ENCODE assay signal across 15 cellular contexts in genomic region chrX:102959471-102959870, GRCh38. TPM values are rescaled to one million over a fixed set of nuclear protein-coding genes. Genes with fewer than 3 reads are reported as not detected.
DNase-seq lines count a peak whose midpoint lies in the region; ATAC-seq and TF ChIP-seq lines count a peak whose summit lies in the region.
"Had no signal": no experiment of that assay in that cellular context is flagged by ENCODE, and none has a peak within 500 bp of the region (broad histone marks: within the 10 kb centered on the region; RNA-seq: fewer than 3 reads in every experiment).

No MANE protein-coding gene starts in this region.

- DNase-seq in KBM-7 = peak; percentile 29
- DNase-seq in brain microvascular endothelial cell = peak; percentile 55
- DNase-seq in islet precursor cell = peak; percentile 67
- no peak for DNase-seq in uterus
- no peak for DNase-seq in activated naive CD4-positive, alpha-beta T cell treated with Interleukin-2 at 50 U/mL for 16 hours
- DNase-seq in Right ventricle myocardium superior = no peak
- DNase-seq in C1 segment of cervical spinal cord (lab: John Stamatoyannopoulos, UW) = no peak
- DNase-seq: activated CD8-positive, alpha-beta memory T cell treated with anti-CD3 and anti-CD28 coated beads, Interleukin-2, amount 50 U/mL, for 4 hours; DMS79; midbrain; NCI-H2171; thyroid gland had no signal

- no peak for ATAC-seq in Right ventricle myocardium superior (ENCODE audit: poor library complexity)
- ATAC-seq: esophagus mucosa had no signal

- H3K9ac ChIP-seq in BLaER1 = no peak overlapping the region

- H3K27ac ChIP-seq in BLaER1 (peak overlapping the region; percentile 64), brain microvascular endothelial cell (peak overlapping the region; percentile 61), uterus (no peak overlapping the region)
- H3K27ac ChIP-seq: thyroid gland, VCaP had no signal

- TF ChIP-seq POLR2A in uterus (IDR thresholded peaks at IDR 0.05) = no peak

- H3K27me3 ChIP-seq in BLaER1 (no peaks in the 10 kb centered on the region; the same call in 1 of the 2 replicates), brain microvascular endothelial cell (replicated peaks) (no peaks in the 10 kb centered on the region), uterus (no peaks in the 10 kb centered on the region)
- H3K27me3 ChIP-seq: thyroid gland had no signal

- H4K20me1 ChIP-seq in BLaER1 = no peaks in the 10 kb centered on the region

- in situ Hi-C loops in KBM-7 (cut with MboI; ENCODE audit: low pct_unique_long_range_greater_than_20kb, low sequenced_read_pairs) (loop anchor here (25.0 kb wide), 1 partner anchor 203 kb away; no protein-coding TSS in a partner anchor), brain microvascular endothelial cell (cut with HindIII; ENCODE audit: low pct_ligation_motif_present, low sequenced_read_pairs) (no loop called here)

- peaks cover 20% of the 10 kb centered on the region for H3K9me3 ChIP-seq in BLaER1
- no peaks in the 10 kb centered on the region for H3K9me3 ChIP-seq in uterus
- H3K9me3 ChIP-seq: thyroid gland had no signal

- intact Hi-C loops in uterus (cut with DNase I; ENCODE audit: low total_unique reads) (no loop called here), Right ventricle myocardium superior (cut with DNase I) (no loop called here)

- H3K36me3 ChIP-seq in BLaER1 = no peaks in the 10 kb centered on the region
- H3K36me3 ChIP-seq in brain microvascular endothelial cell (replicated peaks) = no peaks in the 10 kb centered on the region
- H3K36me3 ChIP-seq in uterus = no peaks in the 10 kb centered on the region
- H3K36me3 ChIP-seq: thyroid gland had no signal

- H3K4me2 ChIP-seq in BLaER1 = peak overlapping the region; percentile 66

- no peak for TF ChIP-seq CTCF in brain microvascular endothelial cell (IDR thresholded peaks at IDR 0.05; ENCODE audit: low read depth, low read length, missing control alignments)
- TF ChIP-seq CTCF in uterus (IDR thresholded peaks at IDR 0.05) = no peak

- H3K4me3 ChIP-seq in BLaER1 (no peak overlapping the region), brain microvascular endothelial cell (ENCODE audit: low read depth, low read length) (no peak overlapping the region), uterus (no peak overlapping the region)
- H3K4me3 ChIP-seq: thyroid gland had no signal

- H3K4me1 ChIP-seq in BLaER1 (peaks cover 22% of the 10 kb centered on the region), uterus (no peaks in the 10 kb centered on the region)
- H3K4me1 ChIP-seq: thyroid gland had no signal

RNA-seq across cellular contexts. Expression of gene RAB40AL, which starts 22.4 kb away (rescaled TPM):
- total RNA-seq in uterus (1 to 10 TPM in 2 of 4 donors, not detected in 2; 1.5 to 2.9 TPM), Right ventricle myocardium superior (not detected)

Comparison
In these comparisons a context has a peak if more than half of its experiments do, and no peak if none do; other contexts are left out.
1. H3K27ac ChIP-seq: peak in BLaER1 (single experiment) and brain microvascular endothelial cell (single experiment); none in uterus (0 of 2).
2. DNase-seq: peak in KBM-7 (single experiment), brain microvascular endothelial cell (single experiment) and islet precursor cell (single experiment); none in uterus (0 of 2), activated naive CD4-positive, alpha-beta T cell treated with Interleukin-2 at 50 U/mL for 16 hours (single experiment), Right ventricle myocardium superior (single experiment) and C1 segment of cervical spinal cord (0 of 14).